1 cellular context compared by ENCODE assay signal in the genomic region with DNA sequence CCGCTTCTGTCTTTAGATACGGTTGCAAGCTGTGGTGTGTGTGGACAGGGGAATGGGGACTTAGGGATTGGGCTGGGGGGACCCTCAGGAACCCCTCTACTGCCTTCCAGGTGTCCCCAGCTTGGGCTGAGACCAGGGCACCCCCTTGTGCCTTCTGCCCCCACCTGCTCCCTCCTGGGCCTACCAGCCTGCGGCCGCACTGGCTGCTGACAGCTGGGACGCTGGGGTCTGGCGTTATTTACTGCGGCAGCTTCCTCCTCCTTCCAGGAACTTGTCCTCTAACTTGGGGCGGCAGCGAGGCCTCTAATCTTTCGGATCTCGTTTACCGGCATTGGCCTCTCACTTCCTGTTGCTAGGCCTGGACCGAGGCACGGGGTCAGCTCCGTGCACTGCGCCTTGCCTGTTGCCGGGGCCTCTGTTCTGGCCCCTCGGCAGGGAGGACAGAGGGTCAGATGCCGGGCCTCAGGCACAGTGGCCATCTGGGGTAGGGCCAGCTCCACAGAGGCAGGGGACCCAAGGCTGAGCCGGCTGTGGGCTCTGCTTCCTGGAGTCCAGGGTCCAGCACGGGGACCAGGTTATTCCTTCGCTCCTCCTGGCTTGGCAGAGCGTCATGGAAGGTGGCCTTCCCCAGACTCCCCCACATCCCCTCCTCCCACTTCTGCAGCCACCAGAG.
TF ChIP-seq lines count a peak whose summit lies in the region.

No MANE protein-coding gene starts in this region.

TF ChIP-seq in GM12878, 131 proteins besides CTCF, POLR2A, EP300 and RAD21:
- TF ChIP-seq ZNF384 (IDR thresholded peaks at IDR 0.05; ENCODE audit: borderline replicate concordance, low read depth, low read length) (no peak), TCF12 (IDR thresholded peaks at IDR 0.05; ENCODE audit: low read depth, low read length) (0 out of 2 replicates have a peak, but pooled peaks have one; percentile 48), TCF3 (IDR thresholded peaks at IDR 0.05; ENCODE audit: borderline replicate concordance, insufficient read depth, low read depth, low read length) (0 out of 2 replicates have a peak, but pooled peaks have one; percentile 69), ETV6 (conservative IDR thresholded peaks at IDR 0.05 in 1 of 2, IDR thresholded peaks at IDR 0.05 in 1 of 2; ENCODE audit: borderline replicate concordance in 1 of 2, low read depth in 1 of 2) (peak in 1 of 2 experiments; percentile 82; a peak in 2 of 4 replicates)
- TF ChIP-seq, protein P1, sequence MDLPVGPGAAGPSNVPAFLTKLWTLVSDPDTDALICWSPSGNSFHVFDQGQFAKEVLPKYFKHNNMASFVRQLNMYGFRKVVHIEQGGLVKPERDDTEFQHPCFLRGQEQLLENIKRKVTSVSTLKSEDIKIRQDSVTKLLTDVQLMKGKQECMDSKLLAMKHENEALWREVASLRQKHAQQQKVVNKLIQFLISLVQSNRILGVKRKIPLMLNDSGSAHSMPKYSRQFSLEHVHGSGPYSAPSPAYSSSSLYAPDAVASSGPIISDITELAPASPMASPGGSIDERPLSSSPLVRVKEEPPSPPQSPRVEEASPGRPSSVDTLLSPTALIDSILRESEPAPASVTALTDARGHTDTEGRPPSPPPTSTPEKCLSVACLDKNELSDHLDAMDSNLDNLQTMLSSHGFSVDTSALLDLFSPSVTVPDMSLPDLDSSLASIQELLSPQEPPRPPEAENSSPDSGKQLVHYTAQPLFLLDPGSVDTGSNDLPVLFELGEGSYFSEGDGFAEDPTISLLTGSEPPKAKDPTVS (IDR thresholded peaks at IDR 0.05; ENCODE audit: low read depth, low read length), result no peak
TF ChIP-seq in GM12878: peak in this region for 3.
